8 cellular contexts compared by ENCODE assay signal in genomic region chr3:58306662-58307286, GRCh38. TPM values are rescaled to one million over a fixed set of nuclear protein-coding genes. Genes with fewer than 3 reads are reported as not detected.
DNase-seq lines count a peak whose midpoint lies in the region; ATAC-seq, FAIRE-seq and TF ChIP-seq lines count a peak whose summit lies in the region.

No MANE protein-coding gene starts in this region.

- WGBS in H1 (ENCODE audit: extremely low coverage in 1 of 2, insufficient coverage in 1 of 2, insufficient read length in 1 of 2, insufficient replicate concordance in 2 of 2, low coverage in 1 of 2, low lambda C conversion rate in 2 of 2, missing lambda C conversion rate in 1 of 2), 2 experiments = 5% methylated on average over 19 of the region's 19 CpGs; no CpG with 5 or more reads in 1 of the 2 experiments

- peak overlapping the region; percentile 88; the same call in 1 of the 2 replicates for H4K8ac ChIP-seq in H1 (ENCODE audit: extremely low read depth, insufficient read depth, low read length)

- peak; percentile 58 for DNase-seq in activated CD4-positive, alpha-beta T cell treated with anti-CD3 and anti-CD28 coated beads for 48 hours
- no peak for DNase-seq in activated CD4-positive, alpha-beta T cell treated with anti-CD3 and anti-CD28 coated beads, Interleukin-2, amount 50 U/mL, for 4 hours
- DNase-seq in HPDE6-E6E7 (ENCODE audit: extremely low spot score) (peak; percentile 25), H1 (ENCODE audit: low read depth in 1 of 2, low spot score in 2 of 2) (peak in 1 of 2 experiments; percentile 55), tibial artery (peak; percentile 24 to 67)
- DNase-seq in activated CD4-positive, CD25-positive, alpha-beta regulatory T cell treated with anti-CD3 and anti-CD28 coated beads, Interleukin-2, amount 50 U/mL, for 72 hours = peak; percentile 50

- H2BK120ac ChIP-seq in H1 (replicated peaks; ENCODE audit: low read depth, low read length) = no peak overlapping the region

- H3K4me2 ChIP-seq in H1 (ENCODE audit: insufficient read depth in 1 of 2, low read depth in 2 of 2, low read length in 2 of 2) = peak overlapping the region; percentile 89 to 94

- no peaks in the 10 kb centered on the region for H3K9me3 ChIP-seq in H1 (ENCODE audit: insufficient read depth in 2 of 2, low read depth in 1 of 2, low read length in 1 of 2)
- H3K9me3 ChIP-seq in mononuclear cell (ENCODE audit: low read depth, low read length) = no peaks in the 10 kb centered on the region
- no peaks in the 10 kb centered on the region for H3K9me3 ChIP-seq in tibial artery

- H3K79me2 ChIP-seq in H1 (ENCODE audit: control insufficient read depth in 1 of 2, insufficient read depth in 2 of 2, low read length in 2 of 2) = peaks cover 22 to 38% of the 10 kb centered on the region in 2 experiments

- CTCF ChIA-PET in H1 (lab: Charles Lee; ENCODE audit: partially characterized antibody) = interaction anchor here (0.7 to 14.4 kb wide), 60 partner anchors 9 to 323 kb away, joined by 3 to 128 read pairs (median 4); partner anchors contain the start of genes ABHD6, FLNB and PXK

- H3K4me1 ChIP-seq in H1 (replicated peaks in 1 of 4; ENCODE audit: control insufficient read depth in 3 of 4, insufficient read depth in 4 of 4, low read length in 3 of 4) = no peaks in the 10 kb centered on the region
- H3K4me1 ChIP-seq in mononuclear cell (ENCODE audit: insufficient read depth, low read length) = peaks cover 25% of the 10 kb centered on the region
- H3K4me1 ChIP-seq in tibial artery = peaks cover 5 to 30% (median 23%) of the 10 kb centered on the region in 4 donors

- no peak for TF ChIP-seq RAD21 in H1 (IDR thresholded peaks at IDR 0.05 in 1 of 2, conservative IDR thresholded peaks at IDR 0.05 in 1 of 2; ENCODE audit: low read depth in 2 of 2, low read length in 2 of 2)

- H3K27me3 ChIP-seq in H1 (replicated peaks in 1 of 4; ENCODE audit: control insufficient read depth in 3 of 4, extremely low read depth in 1 of 4, insufficient read depth in 3 of 4, low read length in 3 of 4) = no peaks in the 10 kb centered on the region; a peak in 1 of 7 replicates
- peaks cover 2% of the 10 kb centered on the region for H3K27me3 ChIP-seq in mononuclear cell (ENCODE audit: insufficient read depth, low read length)
- H3K27me3 ChIP-seq in tibial artery = no peaks in the 10 kb centered on the region

- no peak overlapping the region for H4K5ac ChIP-seq in H1 (ENCODE audit: insufficient read length, low read depth, low read length)

- H3K36me3 ChIP-seq in H1 (ENCODE audit: control insufficient read depth in 2 of 4, insufficient read depth in 4 of 4, low read length in 3 of 4) (peaks cover 7 to 21% (median 16%) of the 10 kb centered on the region in 4 experiments), tibial artery (peaks cover 15 to 23% (median 17%) of the 10 kb centered on the region in 3 donors)

- H3K9ac ChIP-seq in H1 (replicated peaks in 1 of 4; ENCODE audit: extremely low read depth in 1 of 4, low read depth in 3 of 4, low read length in 3 of 4) = peak overlapping the region; percentile 90 to 98 (median 96)

- TF ChIP-seq CTCF in H1 (IDR thresholded peaks at IDR 0.05; ENCODE audit: control extremely low read depth in 1 of 3, insufficient read depth in 1 of 3, low read depth in 1 of 3, low read length in 3 of 3) (peak in 2 of 3 experiments; percentile 15 to 54; a peak in 3 of 4 replicates), tibial artery (IDR thresholded peaks at IDR 0.05) (no peak)

- peak overlapping the region; percentile 97 for H3K27ac ChIP-seq in H1 (ENCODE audit: low read depth, low read length)
- H3K27ac ChIP-seq in tibial artery = peak overlapping the region; percentile 90 to 97

- H3K79me1 ChIP-seq in H1 (ENCODE audit: low read depth, low read length) = peaks cover 6% of the 10 kb centered on the region

- peak overlapping the region; percentile 97 for H3K56ac ChIP-seq in H1 (replicated peaks; ENCODE audit: insufficient read length, low read depth, low read length)

- FAIRE-seq in H1 (lab: Jason Lieb, UNC) = no peak

- peak overlapping the region; percentile 50; the same call in 1 of the 2 replicates for H2BK12ac ChIP-seq in H1 (ENCODE audit: low read depth, low read length)

- no peak overlapping the region for H2BK20ac ChIP-seq in H1 (ENCODE audit: low read length)

- TF ChIP-seq POLR2A in H1 (IDR thresholded peaks at IDR 0.05; ENCODE audit: control extremely low read depth in 1 of 2, low read depth in 2 of 2, low read length in 2 of 2) = no peak

- peaks cover 5% of the 10 kb centered on the region; the same call in 1 of the 2 replicates for H3K23me2 ChIP-seq in H1 (ENCODE audit: low read depth, low read length)

- TF ChIP-seq EP300 in H1 (IDR thresholded peaks at IDR 0.05; ENCODE audit: borderline replicate concordance in 1 of 2, low read depth in 2 of 2, low read length in 2 of 2) = no peak

- intact Hi-C loops in tibial artery (cut with DNase I; ENCODE audit: low total_unique reads) = loop anchor here (5.0 kb wide), 1 partner anchor 69 kb away; the partner anchor contains the start of gene ABHD6

- H4K20me1 ChIP-seq in H1 (replicated peaks in 1 of 2; ENCODE audit: control insufficient read depth in 1 of 2, insufficient read depth in 2 of 2, low read length in 2 of 2) = peaks cover 8 to 11% of the 10 kb centered on the region in 2 experiments

- H4K91ac ChIP-seq in H1 (replicated peaks; ENCODE audit: insufficient read length, low read length) = peak overlapping the region; percentile 47

- POLR2A ChIA-PET in H1 (lab: Charles Lee; ENCODE audit: partially characterized antibody) = interaction anchor here (0.7 to 4.4 kb wide), 32 partner anchors 12 to 356 kb away, joined by 3 to 64 read pairs (median 4); partner anchors contain the start of gene ABHD6

- H3K18ac ChIP-seq in H1 (ENCODE audit: extremely low read depth, low read length) = peak overlapping the region; percentile 48; the same call in 1 of the 2 replicates

- no peak overlapping the region for H2AFZ ChIP-seq in H1 (ENCODE audit: low read length)

- H2BK5ac ChIP-seq in H1 (ENCODE audit: low read depth, low read length) = peak overlapping the region; percentile 97

- H3K4ac ChIP-seq in H1 (replicated peaks; ENCODE audit: insufficient read length, low read depth, low read length) = no peak overlapping the region

- H3K4me3 ChIP-seq in H1 (ENCODE audit: extremely low read depth in 1 of 4, insufficient read depth in 2 of 4, low read depth in 3 of 4, low read length in 4 of 4) = peak overlapping the region; percentile 82 to 95 (median 93)
- H3K4me3 ChIP-seq in mononuclear cell (ENCODE audit: low read length) = peak overlapping the region; percentile 93
- peak overlapping the region; percentile 84 to 94 for H3K4me3 ChIP-seq in tibial artery

- H3K23ac ChIP-seq in H1 (ENCODE audit: insufficient read length) = no peak overlapping the region

- H2AK5ac ChIP-seq in H1 (ENCODE audit: low read depth, low read length) = no peak overlapping the region; the same call in 1 of the 2 replicates

- H2BK15ac ChIP-seq in H1 (ENCODE audit: low read length) = no peak overlapping the region

- no peak for ATAC-seq in GM21367 (IDR thresholded peaks at IDR 0.05; ENCODE audit: unreplicated experiment)

- no peak overlapping the region for H3K14ac ChIP-seq in H1 (ENCODE audit: insufficient read length)

TF ChIP-seq in H1, 55 proteins besides CTCF, POLR2A, EP300 and RAD21 (continues in another document):
- TF ChIP-seq KDM5A (IDR thresholded peaks at IDR 0.05; ENCODE audit: low read length) = 0 out of 2 replicates have a peak, but pooled peaks have one; percentile 20
- TF ChIP-seq SIX5 (IDR thresholded peaks at IDR 0.05; ENCODE audit: low read depth, low read length) = no peak
- no peak for TF ChIP-seq NRF1 (IDR thresholded peaks at IDR 0.05; ENCODE audit: low read depth, low read length)
- TF ChIP-seq BCL11A (IDR thresholded peaks at IDR 0.05; ENCODE audit: low read depth in 2 of 2, low read length in 2 of 2) = no peak
- 0 out of 2 replicates have a peak, but pooled peaks have one; percentile 28 for TF ChIP-seq CHD1 (IDR thresholded peaks at IDR 0.05; ENCODE audit: low read depth, low read length)
- TF ChIP-seq TAF1 (IDR thresholded peaks at IDR 0.05; ENCODE audit: low read depth, low read length) = peak; percentile 42
- TF ChIP-seq KDM1A (IDR thresholded peaks at IDR 0.05; ENCODE audit: borderline replicate concordance, low read length) = no peak
- no peak for TF ChIP-seq RFX5 (IDR thresholded peaks at IDR 0.05; ENCODE audit: borderline replicate concordance, low read depth, low read length)

RNA-seq across cellular contexts. Expression of gene HTD2, which starts 0.5 kb away (rescaled TPM):
- total RNA-seq in H1 (2021; fragmentation: NEBNext Ultra II Directional; extraction: Animal tissue kit (Norgen Biotek cat#: 25700)) = 10.3 and 10.8 TPM in 2 replicates
- 5.6 and 8.8 TPM in 2 replicates for polyA plus RNA-seq in H1 (2011; rRNA removed)
- polyA plus RNA-seq in H1 (2011; cell fraction: cytosol; rRNA removed) = 9.4 TPM
- polyA plus RNA-seq in H1 (2011; cell fraction: nucleus; rRNA removed) = 2.5 TPM
- 8.1 to 9.9 TPM (median 8.7 TPM) in 4 replicates for polyA plus RNA-seq in H1 (2012, experiment 1 of 2)
- polyA plus RNA-seq in H1 (2012, experiment 2 of 2) = 6.8 TPM
- polyA plus RNA-seq in H1 (2013, experiment 1 of 2) = 2.4 TPM
- 3.2 TPM for polyA plus RNA-seq in H1 (2013, experiment 2 of 2)
- 10.8 TPM in 2 replicates for polyA minus RNA-seq in H1 (2011; rRNA and poly(A)+ RNA removed)
- 1.0 TPM for polyA minus RNA-seq in H1 (2011; cell fraction: cytosol; rRNA and poly(A)+ RNA removed)
- 3.2 TPM for polyA minus RNA-seq in H1 (2011; cell fraction: nucleus; rRNA and poly(A)+ RNA removed)
- total RNA-seq in mononuclear cell = 11.6 TPM

RNA-seq across cellular contexts. Expression of gene RPP14, which starts 0.7 kb away (rescaled TPM):
- total RNA-seq in H1 (2021; fragmentation: NEBNext Ultra II Directional; extraction: Animal tissue kit (Norgen Biotek cat#: 25700)) = 19.8 and 23.4 TPM in 2 replicates
- 6.9 and 11.7 TPM in 2 replicates for polyA plus RNA-seq in H1 (2011; rRNA removed)
- 14.7 TPM for polyA plus RNA-seq in H1 (2011; cell fraction: cytosol; rRNA removed)
- polyA plus RNA-seq in H1 (2011; cell fraction: nucleus; rRNA removed) = 6.2 TPM
- polyA plus RNA-seq in H1 (2012, experiment 1 of 2) = 9.6 to 13.0 TPM (median 10.4 TPM) in 4 replicates
- polyA plus RNA-seq in H1 (2012, experiment 2 of 2) = 4.4 TPM
- 14.6 TPM for polyA plus RNA-seq in H1 (2013, experiment 1 of 2)
- 14.7 TPM for polyA plus RNA-seq in H1 (2013, experiment 2 of 2)
- polyA minus RNA-seq in H1 (2011; rRNA and poly(A)+ RNA removed) = 7.8 and 16.6 TPM in 2 replicates
- polyA minus RNA-seq in H1 (2011; cell fraction: cytosol; rRNA and poly(A)+ RNA removed) = 4.1 TPM
- polyA minus RNA-seq in H1 (2011; cell fraction: nucleus; rRNA and poly(A)+ RNA removed) = 10.2 TPM
- 10.2 TPM for total RNA-seq in mononuclear cell

RNA-seq across cellular contexts. Expression of gene PXK, which starts 25.9 kb away (rescaled TPM):
- total RNA-seq in H1 (2021; fragmentation: NEBNext Ultra II Directional; extraction: Animal tissue kit (Norgen Biotek cat#: 25700)) = 6.2 and 7.1 TPM in 2 replicates
- 3.5 and 3.6 TPM in 2 replicates for polyA plus RNA-seq in H1 (2011; rRNA removed)
- 5.2 TPM for polyA plus RNA-seq in H1 (2011; cell fraction: cytosol; rRNA removed)
- 6.3 TPM for polyA plus RNA-seq in H1 (2011; cell fraction: nucleus; rRNA removed)
- 5.0 to 5.9 TPM (median 5.2 TPM) in 4 replicates for polyA plus RNA-seq in H1 (2012, experiment 1 of 2)
- polyA plus RNA-seq in H1 (2012, experiment 2 of 2) = 2.0 TPM
- polyA plus RNA-seq in H1 (2013, experiment 1 of 2) = 5.1 TPM
- 5.1 TPM for polyA plus RNA-seq in H1 (2013, experiment 2 of 2)
- polyA minus RNA-seq in H1 (2011; rRNA and poly(A)+ RNA removed) = 5.7 and 6.0 TPM in 2 replicates
- 3.6 TPM for polyA minus RNA-seq in H1 (2011; cell fraction: cytosol; rRNA and poly(A)+ RNA removed)
- polyA minus RNA-seq in H1 (2011; cell fraction: nucleus; rRNA and poly(A)+ RNA removed) = 6.3 TPM
- 50.7 TPM for total RNA-seq in mononuclear cell

Comparison
In these comparisons a context has a peak if more than half of its experiments do, and no peak if none do; other contexts are left out.
1. DNase-seq: peak in activated CD4-positive, alpha-beta T cell treated with anti-CD3 and anti-CD28 coated beads for 48 hours (single experiment), HPDE6-E6E7 (single experiment), activated CD4-positive, CD25-positive, alpha-beta regulatory T cell treated with anti-CD3 and anti-CD28 coated beads, Interleukin-2, amount 50 U/mL, for 72 hours (single experiment) and tibial artery (2 of 2); none in activated CD4-positive, alpha-beta T cell treated with anti-CD3 and anti-CD28 coated beads, Interleukin-2, amount 50 U/mL, for 4 hours (0 of 2).
2. CTCF ChIP-seq: peak in H1 (2 of 3); none in tibial artery (0 of 2).
3. Peak in every context shown above with its lines, with median percentiles within 50 percentile points of each other: H3K4me3 ChIP-seq.